8 cellular contexts compared by ENCODE assay signal in genomic region chr10:18140149-18140956, GRCh38. TPM values are rescaled to one million over a fixed set of nuclear protein-coding genes. Genes with fewer than 3 reads are reported as not detected.
DNase-seq lines count a peak whose midpoint lies in the region; FAIRE-seq and TF ChIP-seq lines count a peak whose summit lies in the region.

CACNB2 (plus strand) TSS chr10:18140424.

- peaks cover 36% of the 10 kb centered on the region for H3K27me3 Mint-ChIP-seq in activated naive CD8-positive, alpha-beta T cell treated with anti-CD3 and anti-CD28 coated beads for 36 hours

- H3K9me3 Mint-ChIP-seq in activated naive CD8-positive, alpha-beta T cell treated with anti-CD3 and anti-CD28 coated beads for 36 hours: no peaks in the 10 kb centered on the region

- no peak within 1 kb of the TSS for H3K4me3 Mint-ChIP-seq in activated naive CD8-positive, alpha-beta T cell treated with anti-CD3 and anti-CD28 coated beads for 36 hours

- DNase-seq in SHP77 (lab: John Stamatoyannopoulos, UW): peak; percentile 24 to 38
- no peak for DNase-seq in SHP77 treated with DMSO at 0.1 percent for 48 hours (lab: John Stamatoyannopoulos, UW)
- peak; percentile 5 for DNase-seq in activated naive CD8-positive, alpha-beta T cell treated with anti-CD3 and anti-CD28 coated beads for 36 hours
- peak; percentile 81 for DNase-seq in cardiac septum (ENCODE audit: low spot score)
- peak; percentile 88 to 91 (median 88) for DNase-seq in ovary
- no peak for DNase-seq in cortex of kidney (lab: John Stamatoyannopoulos, UW)
- no peak for DNase-seq in epidermal melanocyte (ENCODE audit: insufficient read length, low spot score)
- DNase-seq in H54 (ENCODE audit: insufficient read length, low spot score): no peak

- TF ChIP-seq POLR2A in ovary (IDR thresholded peaks at IDR 0.05) (peak; percentile 62), H54 (IDR thresholded peaks at IDR 0.05; ENCODE audit: low read depth, low read length) (no peak)

- TF ChIP-seq CTCF in ovary (IDR thresholded peaks at IDR 0.05): peak in 1 of 3 donors; percentile 9

- 0 to 1% (median 1%) methylated on average over 85 to 100 of the region's 100 CpGs for WGBS in ovary, 3 donors

- peak within 1 kb of the TSS; percentile 87 to 99 for H3K27ac ChIP-seq in ovary

- no peak within 1 kb of the TSS for H3K27ac Mint-ChIP-seq in activated naive CD8-positive, alpha-beta T cell treated with anti-CD3 and anti-CD28 coated beads for 36 hours

- FAIRE-seq in H54 (lab: Jason Lieb, UNC): no peak

- intact Hi-C loops in cardiac septum (cut with DNase I) (loop anchor here (1.0 kb wide), 1 partner anchor 75 kb away; no protein-coding TSS in a partner anchor), ovary (cut with DNase I) (loop anchor here in 2 of 4 donors (5.0 to 10.0 kb wide), 2 partner anchors 74 to 77 kb away; no protein-coding TSS in a partner anchor)

- no peaks in the 10 kb centered on the region for H3K36me3 ChIP-seq in ovary

- peaks cover 2% of the 10 kb centered on the region for H3K4me1 Mint-ChIP-seq in activated naive CD8-positive, alpha-beta T cell treated with anti-CD3 and anti-CD28 coated beads for 36 hours

- no peaks in the 10 kb centered on the region for H3K9me3 ChIP-seq in ovary

- H3K27me3 ChIP-seq in ovary: no peaks in the 10 kb centered on the region

- TF ChIP-seq EP300 in ovary (IDR thresholded peaks at IDR 0.05): no peak

- peak within 1 kb of the TSS; percentile 66 for H3K4me3 ChIP-seq in ovary

- H3K4me1 ChIP-seq in ovary (ENCODE audit: insufficient read depth): no peaks in the 10 kb centered on the region

- H3K36me3 Mint-ChIP-seq in activated naive CD8-positive, alpha-beta T cell treated with anti-CD3 and anti-CD28 coated beads for 36 hours: no peaks in the 10 kb centered on the region

RNA-seq across cellular contexts. Expression of gene CACNB2, which starts in this region (rescaled TPM):
- not detected for total RNA-seq in activated naive CD8-positive, alpha-beta T cell treated with anti-CD3 and anti-CD28 coated beads for 36 hours
- total RNA-seq in cardiac septum (20.6 TPM), ovary (10 to 100 TPM; 16.0 to 60.9 (median 25.7) TPM)
- 10 to 100 TPM in 1 of 2 donors, 1 to 10 TPM in 1; 8.9 to 11.6 TPM for polyA plus RNA-seq in ovary

Comparison
In these comparisons a context has a peak if more than half of its experiments do, and no peak if none do; other contexts are left out.
1. RNA of gene CACNB2 (total RNA-seq): 16.0 to 60.9 TPM in ovary and 20.6 TPM in cardiac septum (single experiment); not detected in activated naive CD8-positive, alpha-beta T cell treated with anti-CD3 and anti-CD28 coated beads for 36 hours; every median in the first group is over 10 times any median in the second.
2. DNase-seq: peak in SHP77 (2 of 2), cardiac septum (single experiment) and ovary (5 of 5); none in SHP77 treated with DMSO at 0.1 percent for 48 hours (single experiment), cortex of kidney (single experiment), epidermal melanocyte (single experiment) and H54 (single experiment).
3. Peak in DNase-seq in activated naive CD8-positive, alpha-beta T cell treated with anti-CD3 and anti-CD28 coated beads for 36 hours; RNA of the gene not detected or under 1 TPM.